In the genomic region with DNA sequence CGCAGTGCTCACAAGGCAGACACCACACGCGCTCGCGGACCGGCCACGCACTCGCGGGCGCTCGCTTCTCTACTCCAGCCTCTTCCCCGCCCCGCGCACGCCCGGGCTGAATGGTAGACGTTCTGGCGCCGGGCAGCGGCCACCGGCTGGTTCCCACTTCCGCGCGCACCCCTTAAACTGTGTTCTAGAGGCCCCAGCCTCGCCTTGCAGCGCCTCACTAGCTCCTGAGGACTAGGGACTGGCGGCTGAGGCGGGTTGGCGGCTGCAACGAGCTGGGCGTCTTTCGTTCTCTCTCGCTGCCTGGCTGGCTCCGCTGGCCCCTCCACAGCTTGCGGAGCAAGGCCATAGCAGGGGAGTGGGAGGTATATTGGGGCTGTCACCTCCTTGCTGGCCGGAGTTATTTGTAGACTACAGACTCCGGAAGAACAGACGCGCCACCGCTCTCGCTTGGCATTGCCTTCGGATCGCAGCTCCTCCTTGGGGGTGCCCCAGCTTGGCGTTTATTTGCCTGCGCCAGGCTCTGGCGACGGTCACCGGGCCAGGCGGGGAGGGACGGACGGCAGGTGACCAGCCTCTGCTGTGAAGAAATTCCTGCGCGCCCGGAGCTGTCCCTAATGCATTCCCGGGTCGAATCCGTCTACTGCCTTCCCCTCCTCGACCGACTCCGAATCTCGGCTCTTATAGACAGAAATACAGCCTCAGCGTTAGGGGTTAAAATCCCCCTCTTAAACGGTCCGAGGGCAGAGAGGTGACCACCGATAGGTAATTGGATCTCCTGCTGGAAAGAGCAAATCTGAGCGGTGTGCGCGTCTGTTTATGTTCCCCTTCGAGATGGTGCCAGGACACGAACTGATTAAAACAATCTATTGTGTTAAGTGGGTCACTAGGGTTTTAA, we compare ENCODE assay signal across 8 cellular contexts. TPM values are rescaled to one million over a fixed set of nuclear protein-coding genes. Genes with fewer than 3 reads are reported as not detected.
DNase-seq lines count a peak whose midpoint lies in the region; ATAC-seq lines count a peak whose summit lies in the region.

No MANE protein-coding gene starts in this region.

- H3K27me3 Mint-ChIP-seq in dendritic cell treated with granulocyte-macrophage colony-stimulating factor and Interleukin-4, amounts not matched to agents 40 ng/mL and 50 ng/mL, for 4 days = peaks cover 83% of the 10 kb centered on the region

- no peak overlapping the region for H3K27ac ChIP-seq in aorta (ENCODE audit: low read depth in 1 of 2, low read length in 2 of 2)

- peak overlapping the region; percentile 2 for H3K9ac ChIP-seq in mucosa of stomach (ENCODE audit: low read length)

- WGBS in aorta, 2 donors = 2% methylated on average over 63 to 70 of the region's 70 CpGs

- peaks cover 26% of the 10 kb centered on the region for H3K4me1 Mint-ChIP-seq in dendritic cell treated with granulocyte-macrophage colony-stimulating factor and Interleukin-4, amounts not matched to agents 40 ng/mL and 50 ng/mL, for 4 days (ENCODE audit: low read depth)

- H3K36me3 Mint-ChIP-seq in dendritic cell treated with granulocyte-macrophage colony-stimulating factor and Interleukin-4, amounts not matched to agents 40 ng/mL and 50 ng/mL, for 4 days (ENCODE audit: low read depth) = no peaks in the 10 kb centered on the region

- DNase-seq in stimulated activated CD4-positive, alpha-beta T cell treated with anti-CD3 and anti-CD28 coated beads, Interleukin-15, amount 100 ng/mL, for 24 hours = peak; percentile 12
- DNase-seq in stimulated activated CD4-positive, alpha-beta T cell treated with anti-CD3 and anti-CD28 coated beads, Interleukin-4, amount 100 ng/mL, for 1 hour = no peak
- DNase-seq in aorta = peak in 1 of 2 donors; percentile 78
- DNase-seq in activated naive CD4-positive, alpha-beta T cell (lab: John Stamatoyannopoulos, UW) = no peak

- intact Hi-C loops in dendritic cell treated with granulocyte-macrophage colony-stimulating factor and Interleukin-4, amounts not matched to agents 40 ng/mL and 50 ng/mL, for 4 days (cut with micrococcal nuclease) = no loop called here
- intact Hi-C loops in aorta (cut with DNase I) = no loop called here

- H3K4me1 ChIP-seq in mucosa of stomach (ENCODE audit: control insufficient read depth, insufficient read depth, low read length) (peaks cover 10% of the 10 kb centered on the region), aorta (ENCODE audit: control insufficient read depth in 1 of 2, insufficient read depth in 2 of 2, low read length in 2 of 2) (no peaks in the 10 kb centered on the region)

- H3K36me3 ChIP-seq in mucosa of stomach (ENCODE audit: control insufficient read depth, insufficient read depth, low read length) (no peaks in the 10 kb centered on the region), aorta (ENCODE audit: control insufficient read depth in 1 of 2, insufficient read depth in 2 of 2, low read length in 1 of 2) (no peaks in the 10 kb centered on the region)

- no peaks in the 10 kb centered on the region for H3K9me3 ChIP-seq in mucosa of stomach (ENCODE audit: control insufficient read depth, low read length)
- no peaks in the 10 kb centered on the region for H3K9me3 ChIP-seq in aorta (ENCODE audit: control insufficient read depth, low read length)

- H3K4me3 ChIP-seq in mucosa of stomach (ENCODE audit: low read length) = peak overlapping the region; percentile 6
- H3K4me3 ChIP-seq in aorta (ENCODE audit: low read length in 2 of 2) = peak overlapping the region in 1 of 2 donors; percentile 24

- no peaks in the 10 kb centered on the region for H3K9me3 Mint-ChIP-seq in dendritic cell treated with granulocyte-macrophage colony-stimulating factor and Interleukin-4, amounts not matched to agents 40 ng/mL and 50 ng/mL, for 4 days

- H3K27ac Mint-ChIP-seq in dendritic cell treated with granulocyte-macrophage colony-stimulating factor and Interleukin-4, amounts not matched to agents 40 ng/mL and 50 ng/mL, for 4 days = no peak overlapping the region

- ATAC-seq in aorta (ENCODE audit: low FRiP score) (peak; percentile 53), GM19397 (IDR thresholded peaks at IDR 0.05; ENCODE audit: unreplicated experiment) (no peak), HG03571 (IDR thresholded peaks at IDR 0.05; ENCODE audit: unreplicated experiment) (no peak)

- H3K27me3 ChIP-seq in mucosa of stomach (ENCODE audit: control insufficient read depth, insufficient read depth, low read length) (peaks cover 64% of the 10 kb centered on the region), aorta (ENCODE audit: control insufficient read depth in 1 of 2, insufficient read depth in 2 of 2, low read length in 1 of 2) (peaks cover 0 to 2% of the 10 kb centered on the region in 2 donors)

- peak overlapping the region; percentile 51 for H3K4me3 Mint-ChIP-seq in dendritic cell treated with granulocyte-macrophage colony-stimulating factor and Interleukin-4, amounts not matched to agents 40 ng/mL and 50 ng/mL, for 4 days

RNA-seq across cellular contexts. Expression of a gene that starts 1.3 kb away (rescaled TPM):
- total RNA-seq in aorta = 10 to 100 TPM; 30.1 to 35.5 TPM
- under 1 TPM; under 0.01 to 0.08 TPM for polyA plus RNA-seq in aorta
